14 cellular contexts compared by ENCODE assay signal in the genomic region with DNA sequence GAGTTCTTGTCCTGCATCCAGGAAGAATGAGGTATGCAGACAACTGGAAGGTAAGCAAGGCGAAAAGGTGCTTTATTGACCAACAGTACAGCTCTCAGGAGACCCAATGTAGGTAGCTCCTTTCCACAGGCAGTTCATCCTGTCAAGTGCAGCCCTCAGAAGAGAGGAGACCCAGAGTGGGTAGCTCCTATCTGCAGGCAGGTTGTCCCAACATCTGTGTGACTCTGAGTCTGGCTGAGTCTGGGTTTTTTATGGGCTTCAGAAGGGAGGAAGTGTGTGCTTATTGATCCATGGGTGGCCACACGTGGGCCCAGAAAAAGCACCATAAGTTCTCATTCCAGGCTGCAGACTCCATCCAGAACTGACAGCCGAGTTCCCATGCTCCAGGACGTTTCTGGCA. TPM values are rescaled to one million over a fixed set of nuclear protein-coding genes. Genes with fewer than 3 reads are reported as not detected.
A peak's percentile ranks its signal among the peaks of the same experiment; 100 is the strongest.
DNase-seq lines count a peak whose midpoint lies in the region; ATAC-seq lines count a peak whose summit lies in the region.
"Had no signal": no experiment of that assay in that cellular context is flagged by ENCODE, and none has a peak within 500 bp of the region (broad histone marks: within the 10 kb centered on the region; RNA-seq: fewer than 3 reads in every experiment).

No MANE protein-coding gene starts in this region.

- H3K36me3 Mint-ChIP-seq in activated CD8-positive, alpha-beta T cell treated with anti-CD3 and anti-CD28 coated beads, Interleukin-2, amount 10 ng/mL, durations not matched to agents 7 days and 5 days (ENCODE audit: low read depth): no peaks in the 10 kb centered on the region
- H3K36me3 Mint-ChIP-seq: CD8-positive, alpha-beta T cell had no signal

- peak; percentile 22 for DNase-seq in DMS53 (lab: John Stamatoyannopoulos, UW)
- DNase-seq in DMS53 treated with DMSO at 0.1 percent for 48 hours (lab: John Stamatoyannopoulos, UW; ENCODE audit: unreplicated experiment): no peak
- peak; percentile 5 for DNase-seq in OCI-M1 (lab: John Stamatoyannopoulos, UW)
- DNase-seq in activated CD8-positive, alpha-beta T cell treated with anti-CD3 and anti-CD28 coated beads, Interleukin-2, amount 10 ng/mL, durations not matched to agents 7 days and 5 days: no peak
- DNase-seq: AML-193; Caco-2; Calu3; CD4-positive, alpha-beta T cell; CD8-positive, alpha-beta T cell; DMS79 treated with DMSO at 0.1 percent for 48 hours; GF-D8 had no signal

- CTCF ChIA-PET in activated CD8-positive, alpha-beta T cell treated with anti-CD3 and anti-CD28 coated beads, Interleukin-2, amount 10 ng/mL, durations not matched to agents 7 days and 5 days (lab: Charles Lee): interaction anchor here (2.3 kb wide), 1 partner anchor 193 kb away, joined by 7 read pairs; no protein-coding TSS in a partner anchor

- POLR2A ChIA-PET in activated CD8-positive, alpha-beta T cell treated with anti-CD3 and anti-CD28 coated beads, Interleukin-2, amount 10 ng/mL, durations not matched to agents 7 days and 5 days (lab: Charles Lee): no interaction called here

- H3K4me1 Mint-ChIP-seq in activated CD8-positive, alpha-beta T cell treated with anti-CD3 and anti-CD28 coated beads, Interleukin-2, amount 10 ng/mL, durations not matched to agents 7 days and 5 days (ENCODE audit: low read depth): no peaks in the 10 kb centered on the region
- H3K4me1 Mint-ChIP-seq: B cell had no signal

- no peaks in the 10 kb centered on the region for H3K9me3 Mint-ChIP-seq in activated CD8-positive, alpha-beta T cell treated with anti-CD3 and anti-CD28 coated beads, Interleukin-2, amount 10 ng/mL, durations not matched to agents 7 days and 5 days (ENCODE audit: insufficient read depth)
- H3K9me3 Mint-ChIP-seq: CD4-positive, alpha-beta T cell; CD8-positive, alpha-beta T cell had no signal

- H3K27ac Mint-ChIP-seq in activated CD8-positive, alpha-beta T cell treated with anti-CD3 and anti-CD28 coated beads, Interleukin-2, amount 10 ng/mL, durations not matched to agents 7 days and 5 days: no peak overlapping the region
- H3K27ac Mint-ChIP-seq: B cell; CD4-positive, alpha-beta T cell; CD8-positive, alpha-beta T cell had no signal

- no peak overlapping the region for H3K4me3 Mint-ChIP-seq in activated CD8-positive, alpha-beta T cell treated with anti-CD3 and anti-CD28 coated beads, Interleukin-2, amount 10 ng/mL, durations not matched to agents 7 days and 5 days
- H3K4me3 Mint-ChIP-seq: B cell; CD4-positive, alpha-beta T cell; CD8-positive, alpha-beta T cell had no signal

- no peak for ATAC-seq in HG02763 (IDR thresholded peaks at IDR 0.05; ENCODE audit: unreplicated experiment)
- ATAC-seq in activated CD8-positive, alpha-beta T cell treated with anti-CD3 and anti-CD28 coated beads, Interleukin-2, amount 10 ng/mL, durations not matched to agents 7 days and 5 days: no peak
- ATAC-seq: A549; CD8-positive, alpha-beta T cell had no signal

- H3K27me3 Mint-ChIP-seq in activated CD8-positive, alpha-beta T cell treated with anti-CD3 and anti-CD28 coated beads, Interleukin-2, amount 10 ng/mL, durations not matched to agents 7 days and 5 days (ENCODE audit: low read depth): peaks cover 8% of the 10 kb centered on the region

RNA-seq across cellular contexts. Expression of a gene that starts 34.0 kb away (rescaled TPM):
- 1 to 10 TPM; 8.0 to 8.9 TPM for total RNA-seq in activated CD8-positive, alpha-beta T cell treated with anti-CD3 and anti-CD28 coated beads, Interleukin-2, amount 10 ng/mL, durations not matched to agents 7 days and 5 days

Comparison
In these comparisons a context has a peak if more than half of its experiments do, and no peak if none do; other contexts are left out.
1. DNase-seq: peak in DMS53 (single experiment) and OCI-M1 (single experiment); none in DMS53 treated with DMSO at 0.1 percent for 48 hours (single experiment) and activated CD8-positive, alpha-beta T cell treated with anti-CD3 and anti-CD28 coated beads, Interleukin-2, amount 10 ng/mL, durations not matched to agents 7 days and 5 days (single experiment).